Comparison of ENCODE assay signal across 21 cellular contexts in the genomic region with DNA sequence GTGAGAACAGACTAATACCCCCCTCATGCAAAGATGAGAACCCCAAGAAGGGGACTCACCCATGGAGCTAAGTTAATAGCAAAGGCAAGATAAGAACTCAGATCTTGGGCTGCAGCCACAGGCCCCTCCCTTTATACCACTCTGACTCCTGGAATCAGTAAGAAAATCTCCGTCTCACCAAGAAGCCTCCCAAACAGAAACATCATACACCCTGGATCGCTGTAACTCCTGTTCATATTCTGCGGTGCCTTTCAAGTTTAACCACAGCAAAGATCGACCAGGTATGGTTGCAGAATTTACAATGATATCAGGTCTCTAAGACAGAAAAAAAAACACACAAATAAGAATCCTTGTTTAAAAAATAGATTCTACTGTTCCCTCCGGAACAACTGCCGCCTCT. TPM values are rescaled to one million over a fixed set of nuclear protein-coding genes. Genes with fewer than 3 reads are reported as not detected.
DNase-seq lines count a peak whose midpoint lies in the region; ATAC-seq lines count a peak whose summit lies in the region.
"Had no signal": no experiment of that assay in that cellular context is flagged by ENCODE, and none has a peak within 500 bp of the region (broad histone marks: within the 10 kb centered on the region; RNA-seq: fewer than 3 reads in every experiment).

No MANE protein-coding gene starts in this region.

- CTCF ChIA-PET in activated CD4-positive, alpha-beta T cell treated with anti-CD3 and anti-CD28 coated beads, Interleukin-2, amount 10 ng/mL, durations not matched to agents 7 days and 5 days (lab: Charles Lee): no interaction called here
- CTCF ChIA-PET in T-cell (lab: Charles Lee): no interaction called here
- CTCF ChIA-PET in naive thymus-derived CD4-positive, alpha-beta T cell (lab: Charles Lee): no interaction called here

- peaks cover 7 to 82% (median 22%) of the 10 kb centered on the region in 3 experiments for H3K36me3 ChIP-seq in naive thymus-derived CD4-positive, alpha-beta T cell (ENCODE audit: control insufficient read depth in 2 of 3, insufficient read depth in 3 of 3, low read length in 3 of 3)

- H3K4me3 Mint-ChIP-seq in activated CD4-positive, alpha-beta T cell treated with anti-CD3 and anti-CD28 coated beads, Interleukin-2, amount 10 ng/mL, durations not matched to agents 7 days and 5 days: no peak overlapping the region
- peak overlapping the region; percentile 52 for H3K4me3 Mint-ChIP-seq in activated naive CD4-positive, alpha-beta T cell treated with anti-CD3 and anti-CD28 coated beads, Interleukin-2, amount 50 U/mL, for 24 hours
- H3K4me3 Mint-ChIP-seq in T-cell: no peak overlapping the region
- peak overlapping the region in 4 of 10 donors; percentile 24 to 60 (median 30) for H3K4me3 Mint-ChIP-seq in naive thymus-derived CD4-positive, alpha-beta T cell
- no peak overlapping the region for H3K4me3 Mint-ChIP-seq in stimulated activated naive B cell treated with anti-CD40 and anti-IgM and Interleukin-4, amounts not matched to agents 10 μg/mL and 1 μg/mL and 100 μg/mL, for 72 hours

- no peak overlapping the region for H3K4me3 ChIP-seq in naive thymus-derived CD4-positive, alpha-beta T cell (ENCODE audit: low read length)

- peak overlapping the region; percentile 11 for H3K27ac Mint-ChIP-seq in activated CD4-positive, alpha-beta T cell treated with anti-CD3 and anti-CD28 coated beads, Interleukin-2, amount 10 ng/mL, durations not matched to agents 7 days and 5 days
- H3K27ac Mint-ChIP-seq in activated naive CD4-positive, alpha-beta T cell treated with anti-CD3 and anti-CD28 coated beads, Interleukin-2, amount 50 U/mL, for 24 hours: peak overlapping the region; percentile 74
- peak overlapping the region; percentile 67 to 73 for H3K27ac Mint-ChIP-seq in T-cell
- peak overlapping the region in 5 of 9 donors; percentile 15 to 68 (median 34) for H3K27ac Mint-ChIP-seq in naive thymus-derived CD4-positive, alpha-beta T cell
- H3K27ac Mint-ChIP-seq in stimulated activated naive B cell treated with anti-CD40 and anti-IgM and Interleukin-4, amounts not matched to agents 10 μg/mL and 1 μg/mL and 100 μg/mL, for 72 hours: no peak overlapping the region

- no peaks in the 10 kb centered on the region for H3K27me3 ChIP-seq in naive thymus-derived CD4-positive, alpha-beta T cell (ENCODE audit: control insufficient read depth in 2 of 2, insufficient read depth in 2 of 2, low read length in 2 of 2)

- H3K4me1 ChIP-seq in naive thymus-derived CD4-positive, alpha-beta T cell (ENCODE audit: control insufficient read depth in 2 of 2, insufficient read depth in 2 of 2, low read length in 2 of 2): no peaks in the 10 kb centered on the region

- POLR2A ChIA-PET in activated CD4-positive, alpha-beta T cell treated with anti-CD3 and anti-CD28 coated beads, Interleukin-2, amount 10 ng/mL, durations not matched to agents 7 days and 5 days (lab: Charles Lee): no interaction called here
- POLR2A ChIA-PET in T-cell (lab: Charles Lee): no interaction called here
- POLR2A ChIA-PET in naive thymus-derived CD4-positive, alpha-beta T cell (lab: Charles Lee): no interaction called here

- H3K27me3 Mint-ChIP-seq in activated CD4-positive, alpha-beta T cell treated with anti-CD3 and anti-CD28 coated beads, Interleukin-2, amount 10 ng/mL, durations not matched to agents 7 days and 5 days: no peaks in the 10 kb centered on the region
- H3K27me3 Mint-ChIP-seq in activated naive CD4-positive, alpha-beta T cell treated with anti-CD3 and anti-CD28 coated beads, Interleukin-2, amount 50 U/mL, for 24 hours: no peaks in the 10 kb centered on the region
- no peaks in the 10 kb centered on the region for H3K27me3 Mint-ChIP-seq in T-cell
- H3K27me3 Mint-ChIP-seq in naive thymus-derived CD4-positive, alpha-beta T cell: no peaks in the 10 kb centered on the region
- H3K27me3 Mint-ChIP-seq in stimulated activated naive B cell treated with anti-CD40 and anti-IgM and Interleukin-4, amounts not matched to agents 10 μg/mL and 1 μg/mL and 100 μg/mL, for 72 hours: no peaks in the 10 kb centered on the region

- intact Hi-C loops in naive thymus-derived CD4-positive, alpha-beta T cell (cut with micrococcal nuclease): no loop called here

- peaks cover 15% of the 10 kb centered on the region for H3K9me3 Mint-ChIP-seq in activated CD4-positive, alpha-beta T cell treated with anti-CD3 and anti-CD28 coated beads, Interleukin-2, amount 10 ng/mL, durations not matched to agents 7 days and 5 days
- no peaks in the 10 kb centered on the region for H3K9me3 Mint-ChIP-seq in activated naive CD4-positive, alpha-beta T cell treated with anti-CD3 and anti-CD28 coated beads, Interleukin-2, amount 50 U/mL, for 24 hours
- H3K9me3 Mint-ChIP-seq in T-cell: peaks cover 0 to 6% (median 0%) of the 10 kb centered on the region in 3 donors
- peaks cover 0 to 12% (median 5%) of the 10 kb centered on the region in 11 donors for H3K9me3 Mint-ChIP-seq in naive thymus-derived CD4-positive, alpha-beta T cell
- H3K9me3 Mint-ChIP-seq in stimulated activated naive B cell treated with anti-CD40 and anti-IgM and Interleukin-4, amounts not matched to agents 10 μg/mL and 1 μg/mL and 100 μg/mL, for 72 hours: peaks cover 13 to 18% of the 10 kb centered on the region in 2 donors

- H3K4me1 Mint-ChIP-seq in activated CD4-positive, alpha-beta T cell treated with anti-CD3 and anti-CD28 coated beads, Interleukin-2, amount 10 ng/mL, durations not matched to agents 7 days and 5 days: peaks cover 17% of the 10 kb centered on the region
- H3K4me1 Mint-ChIP-seq in activated naive CD4-positive, alpha-beta T cell treated with anti-CD3 and anti-CD28 coated beads, Interleukin-2, amount 50 U/mL, for 24 hours: peaks cover 59% of the 10 kb centered on the region
- H3K4me1 Mint-ChIP-seq in T-cell: peaks cover 31 to 44% (median 34%) of the 10 kb centered on the region in 3 donors
- H3K4me1 Mint-ChIP-seq in naive thymus-derived CD4-positive, alpha-beta T cell: peaks cover 13 to 53% (median 45%) of the 10 kb centered on the region in 7 donors
- peaks cover 3 to 4% of the 10 kb centered on the region in 2 donors for H3K4me1 Mint-ChIP-seq in stimulated activated naive B cell treated with anti-CD40 and anti-IgM and Interleukin-4, amounts not matched to agents 10 μg/mL and 1 μg/mL and 100 μg/mL, for 72 hours

- H3K9me3 ChIP-seq in naive thymus-derived CD4-positive, alpha-beta T cell (ENCODE audit: control insufficient read depth in 2 of 3, low read length in 3 of 3): no peaks in the 10 kb centered on the region

- no peak for DNase-seq in activated CD4-positive, alpha-beta T cell treated with anti-CD3 and anti-CD28 coated beads, Interleukin-2, amount 10 ng/mL, durations not matched to agents 7 days and 5 days
- DNase-seq in activated CD4-positive, alpha-beta T cell treated with anti-CD3 and anti-CD28 coated beads for 4 hours: no peak
- DNase-seq in activated naive CD4-positive, alpha-beta T cell (lab: John Stamatoyannopoulos, UW): no peak
- DNase-seq in T-cell (no peak), T-helper 2 cell (no peak)
- peak in 1 of 9 donors; percentile 3 for DNase-seq in naive thymus-derived CD4-positive, alpha-beta T cell
- DNase-seq in stimulated activated naive B cell treated with anti-CD40 and anti-IgM and Interleukin-4, amounts not matched to agents 10 μg/mL and 1 μg/mL and 100 μg/mL, for 72 hours: no peak
- DNase-seq: DMS153, DND-41, H7, Karpas-422, NCI-H1092, NCI-H1417 treated with DMSO at 0.1 percent for 48 hours, NCI-H1694 treated with DMSO at 0.1 percent for 48 hours, NCI-H2081, NCI-H2227 treated with DMSO at 0.1 percent for 48 hours, NCI-H526 treated with DMSO at 0.1 percent for 48 hours, Right ventricle myocardium superior, RPMI8226 had no signal

- ATAC-seq in T-cell (replicated peaks in 1 of 4): no peak
- no peak for ATAC-seq in naive thymus-derived CD4-positive, alpha-beta T cell
- no peak for ATAC-seq in stimulated activated naive B cell treated with anti-CD40 and anti-IgM and Interleukin-4, amounts not matched to agents 10 μg/mL and 1 μg/mL and 100 μg/mL, for 72 hours (replicated peaks)
- ATAC-seq: HepG2 had no signal

- H3K36me3 Mint-ChIP-seq in activated CD4-positive, alpha-beta T cell treated with anti-CD3 and anti-CD28 coated beads, Interleukin-2, amount 10 ng/mL, durations not matched to agents 7 days and 5 days (ENCODE audit: low read depth): peaks cover 90% of the 10 kb centered on the region
- H3K36me3 Mint-ChIP-seq in activated naive CD4-positive, alpha-beta T cell treated with anti-CD3 and anti-CD28 coated beads, Interleukin-2, amount 50 U/mL, for 24 hours: peaks cover 63% of the 10 kb centered on the region
- peaks cover 91% of the 10 kb centered on the region for H3K36me3 Mint-ChIP-seq in T-cell
- H3K36me3 Mint-ChIP-seq in naive thymus-derived CD4-positive, alpha-beta T cell: peaks cover 42 to 96% (median 79%) of the 10 kb centered on the region in 5 donors
- peaks cover 78 to 92% of the 10 kb centered on the region in 2 donors for H3K36me3 Mint-ChIP-seq in stimulated activated naive B cell treated with anti-CD40 and anti-IgM and Interleukin-4, amounts not matched to agents 10 μg/mL and 1 μg/mL and 100 μg/mL, for 72 hours

- no peak overlapping the region for H3K27ac ChIP-seq in naive thymus-derived CD4-positive, alpha-beta T cell (ENCODE audit: low read depth, low read length)

RNA-seq across cellular contexts. Expression of a gene that starts 47.1 kb away (rescaled TPM):
- 10 to 100 TPM; 31.9 to 32.3 TPM for total RNA-seq in activated CD4-positive, alpha-beta T cell treated with anti-CD3 and anti-CD28 coated beads, Interleukin-2, amount 10 ng/mL, durations not matched to agents 7 days and 5 days
- 10 to 100 TPM; 32.7 to 38.3 (median 36.8) TPM for total RNA-seq in T-cell
- total RNA-seq in naive thymus-derived CD4-positive, alpha-beta T cell: 10 to 100 TPM; 38.6 to 50.9 (median 40.9) TPM
- polyA plus RNA-seq in naive thymus-derived CD4-positive, alpha-beta T cell: 1 to 10 TPM; 7.4 to 8.1 TPM
